In the genomic region with DNA sequence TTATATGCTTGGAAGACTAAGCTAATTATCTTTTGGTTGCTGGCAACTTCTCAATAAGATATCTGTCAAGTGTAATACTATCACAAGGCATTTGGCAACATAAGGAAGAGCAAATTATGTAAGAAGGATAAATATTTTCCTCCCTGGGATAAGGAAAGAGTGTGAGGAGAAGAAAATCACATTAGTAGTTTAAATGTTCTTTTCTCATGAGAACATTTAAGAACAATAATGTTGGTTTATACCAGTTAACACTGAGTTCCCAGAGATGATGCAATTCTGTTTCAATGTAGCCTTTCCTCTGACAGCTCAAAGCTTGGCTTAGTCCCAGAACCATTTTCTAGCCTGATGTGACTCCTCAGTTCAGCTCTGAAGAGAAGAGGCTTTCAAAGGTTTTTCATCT, we compare ENCODE assay signal across 10 cellular contexts.
DNase-seq lines count a peak whose midpoint lies in the region; TF ChIP-seq lines count a peak whose summit lies in the region.
"Had no signal": no experiment of that assay in that cellular context is flagged by ENCODE, and none has a peak within 500 bp of the region (broad histone marks: within the 10 kb centered on the region; RNA-seq: fewer than 3 reads in every experiment).

No MANE protein-coding gene starts in this region.

- H3K36me3 Mint-ChIP-seq in brain: no peaks in the 10 kb centered on the region

- H3K4me1 Mint-ChIP-seq in brain: peaks cover 38% of the 10 kb centered on the region

- in situ Hi-C loops in transverse colon (cut with MboI; ENCODE audit: low pct_ligation_motif_present in 1 of 4, low pct_unique_long_range_greater_than_20kb in 1 of 4, low sequenced_read_pairs in 3 of 4): no loop called here

- no peak for TF ChIP-seq CTCF in brain (conservative IDR thresholded peaks at IDR 0.05)
- TF ChIP-seq CTCF in transverse colon (IDR thresholded peaks at IDR 0.05): no peak

- no peaks in the 10 kb centered on the region for H3K36me3 ChIP-seq in transverse colon

- no peak for TF ChIP-seq POLR2A in transverse colon (IDR thresholded peaks at IDR 0.05)

- no peak for TF ChIP-seq EP300 in transverse colon (IDR thresholded peaks at IDR 0.05; ENCODE audit: low read depth)

- DNase-seq in NCI-H2171 treated with DMSO at 0.1 percent for 48 hours (lab: John Stamatoyannopoulos, UW) (peak; percentile 49), NCI-H2171 (lab: John Stamatoyannopoulos, UW) (no peak), iris pigment epithelial cell (ENCODE audit: low read depth) (peak; percentile 80), transverse colon (no peak), cerebellar nuclear complex (lab: John Stamatoyannopoulos, UW) (no peak), NCI-H524 treated with DMSO at 0.1 percent for 48 hours (lab: John Stamatoyannopoulos, UW) (no peak), HT-29 (ENCODE audit: low spot score) (no peak)
- DNase-seq: stimulated activated CD4-positive, alpha-beta T cell treated with anti-CD3 and anti-CD28 coated beads, Interleukin-12 subunit alpha, Interleukin-12 subunit beta, amount 100 ng/mL, for 4 hours had no signal

- peak overlapping the region in 3 of 4 donors; percentile 15 to 47 (median 29) for H3K27ac ChIP-seq in transverse colon
- H3K27ac ChIP-seq: A549 had no signal

- H3K27me3 Mint-ChIP-seq in brain: peaks cover 2% of the 10 kb centered on the region

- no peaks in the 10 kb centered on the region for H3K9me3 ChIP-seq in transverse colon
- H3K9me3 ChIP-seq: A549 had no signal

- peaks cover 0 to 6% (median 1%) of the 10 kb centered on the region in 4 donors for H3K4me1 ChIP-seq in transverse colon
- H3K4me1 ChIP-seq: A549 had no signal

- H3K4me3 Mint-ChIP-seq in brain: peak overlapping the region in 1 of 5 experiments; percentile 7

- no peaks in the 10 kb centered on the region for H3K27me3 ChIP-seq in transverse colon

- H3K4me3 ChIP-seq in transverse colon: no peak overlapping the region
- H3K4me3 ChIP-seq: A549 had no signal

- peak overlapping the region in 4 of 5 experiments; percentile 84 to 90 (median 88) for H3K27ac Mint-ChIP-seq in brain

- peaks cover 0 to 8% (median 0%) of the 10 kb centered on the region in 5 experiments for H3K9me3 Mint-ChIP-seq in brain

- intact Hi-C loops in transverse colon (cut with DNase I; ENCODE audit: low total_unique reads): no loop called here

Comparison
In these comparisons a context has a peak if more than half of its experiments do, and no peak if none do; other contexts are left out.
1. DNase-seq: peak in NCI-H2171 treated with DMSO at 0.1 percent for 48 hours (single experiment) and iris pigment epithelial cell (single experiment); none in NCI-H2171 (single experiment), transverse colon (single experiment), cerebellar nuclear complex (0 of 2), NCI-H524 treated with DMSO at 0.1 percent for 48 hours (single experiment) and HT-29 (single experiment).